ENCODE assay signal across 10 cellular contexts in genomic region chr16:728890-729744, GRCh38. TPM values are rescaled to one million over a fixed set of nuclear protein-coding genes. Genes with fewer than 3 reads are reported as not detected.
DNase-seq lines count a peak whose midpoint lies in the region; ATAC-seq and TF ChIP-seq lines count a peak whose summit lies in the region.
"Had no signal": no experiment of that assay in that cellular context is flagged by ENCODE, and none has a peak within 500 bp of the region (broad histone marks: within the 10 kb centered on the region; RNA-seq: fewer than 3 reads in every experiment).

No MANE protein-coding gene starts in this region.

- peaks cover 12% of the 10 kb centered on the region for H3K27me3 Mint-ChIP-seq in H9 (ENCODE audit: low read depth)

- H2AK5ac ChIP-seq in H9 (ENCODE audit: insufficient read length, low read length) (no peak overlapping the region), mesenchymal stem cell (ENCODE audit: low read length, severe bottlenecking) (no peak overlapping the region)

- in situ Hi-C loops in astrocyte of the cerebellum (cut with HindIII; ENCODE audit: low sequenced_read_pairs), result no loop called here

- no peak overlapping the region for H3K27ac Mint-ChIP-seq in H9

- H2AFZ ChIP-seq in H9 (ENCODE audit: low read length) (no peak overlapping the region), mesenchymal stem cell (ENCODE audit: low read depth, low read length) (no peak overlapping the region)

- no peak for ATAC-seq in GM21737 (IDR thresholded peaks at IDR 0.05; ENCODE audit: unreplicated experiment)
- ATAC-seq in HG02973 (IDR thresholded peaks at IDR 0.05; ENCODE audit: unreplicated experiment), result no peak
- no peak for ATAC-seq in HG03095 (IDR thresholded peaks at IDR 0.05; ENCODE audit: unreplicated experiment)

- H3K4me3 Mint-ChIP-seq in H9, result peak overlapping the region; percentile 61 to 79

- H4K91ac ChIP-seq in H9 (ENCODE audit: insufficient read length, low read depth, low read length) (no peak overlapping the region), mesenchymal stem cell (ENCODE audit: low read length) (peak overlapping the region; percentile 59)

- H3K9me3 ChIP-seq in H9 (ENCODE audit: control insufficient read depth, low read depth, low read length), result no peaks in the 10 kb centered on the region
- no peaks in the 10 kb centered on the region for H3K9me3 ChIP-seq in mesenchymal stem cell (ENCODE audit: control insufficient read depth, low read length)
- H3K9me3 ChIP-seq: right lobe of liver had no signal

- no peak overlapping the region for H3K9ac ChIP-seq in H9 (ENCODE audit: extremely low read depth, insufficient read length, low read length)
- H3K9ac ChIP-seq in mesenchymal stem cell (ENCODE audit: low read length), result no peak overlapping the region

- H3K27me3 ChIP-seq in H9 (ENCODE audit: insufficient read depth, low read length) (no peaks in the 10 kb centered on the region), mesenchymal stem cell (ENCODE audit: control insufficient read depth in 1 of 2, insufficient read depth in 1 of 2, low read length in 2 of 2) (peaks cover 0 to 19% of the 10 kb centered on the region in 2 experiments)
- H3K27me3 ChIP-seq: right lobe of liver had no signal

- peaks cover 11% of the 10 kb centered on the region for H3K23me2 ChIP-seq in H9 (ENCODE audit: insufficient read length, low read depth, low read length, poor library complexity, severe bottlenecking)

- CTCF ChIA-PET in AG04449 (lab: Yijun Ruan, JAX), result interaction anchor here (1.1 to 7.4 kb wide), 3 partner anchors 12 to 57 kb away, joined by 3 to 75 read pairs (median 48); partner anchors contain the start of genes CIAO3 and METRN

- H2BK15ac ChIP-seq in H9 (ENCODE audit: low read depth, low read length) (no peak overlapping the region), mesenchymal stem cell (ENCODE audit: low read depth, poor library complexity, severe bottlenecking) (no peak overlapping the region)

- H4K20me1 ChIP-seq in H9 (ENCODE audit: control insufficient read depth, insufficient read depth, insufficient read length), result no peaks in the 10 kb centered on the region

- H3K79me1 ChIP-seq in H9 (ENCODE audit: insufficient read depth, low read depth, low read length, poor library complexity, severe bottlenecking) (no peaks in the 10 kb centered on the region), mesenchymal stem cell (replicated peaks; ENCODE audit: low read length, poor library complexity, severe bottlenecking) (no peaks in the 10 kb centered on the region)

- H2BK5ac ChIP-seq in H9 (ENCODE audit: insufficient read length, low read length) (no peak overlapping the region), mesenchymal stem cell (ENCODE audit: low read depth, low read length, poor library complexity, severe bottlenecking) (no peak overlapping the region)

- no peaks in the 10 kb centered on the region for H3K4me1 ChIP-seq in H9 (ENCODE audit: insufficient read depth, low read length)
- H3K4me1 ChIP-seq in mesenchymal stem cell (ENCODE audit: control insufficient read depth, insufficient read depth, low read depth, low read length), result peaks cover 38% of the 10 kb centered on the region

- H3K4me1 Mint-ChIP-seq in H9, result no peaks in the 10 kb centered on the region

- peaks cover 0 to 8% (median 0%) of the 10 kb centered on the region in 3 experiments; a peak in 2 of 7 replicates for H3K36me3 Mint-ChIP-seq in H9 (ENCODE audit: insufficient read depth in 1 of 3, low read depth in 3 of 3)

- WGBS in H9 (ENCODE audit: extremely low coverage, insufficient read length, low lambda C conversion rate), result no CpG with 5 or more reads among the region's 55 CpGs
- 70% methylated on average over 55 of the region's 55 CpGs for WGBS in mesenchymal stem cell

- H3K14ac ChIP-seq in H9 (ENCODE audit: insufficient read depth, low read length) (no peak overlapping the region), mesenchymal stem cell (ENCODE audit: low read length in 2 of 2) (no peak overlapping the region)

- TF ChIP-seq CTCF in AG04449 (IDR thresholded peaks at IDR 0.05; ENCODE audit: insufficient read depth, low read length, missing control alignments) (no peak), H9 (conservative IDR thresholded peaks at IDR 0.05) (peak; percentile 17; the same call in 1 of the 3 replicates), astrocyte of the cerebellum (IDR thresholded peaks at IDR 0.05; ENCODE audit: low read depth, low read length, missing control alignments) (no peak)

- H2BK120ac ChIP-seq in H9 (ENCODE audit: low read depth, low read length, poor library complexity, severe bottlenecking) (no peak overlapping the region), mesenchymal stem cell (ENCODE audit: low read depth, low read length) (no peak overlapping the region)

- no peak overlapping the region for H3K4ac ChIP-seq in H9 (ENCODE audit: low read depth, low read length)
- H3K4ac ChIP-seq in mesenchymal stem cell (ENCODE audit: low read depth in 1 of 2, low read length in 2 of 2), result no peak overlapping the region

- H3K23ac ChIP-seq in H9 (ENCODE audit: insufficient read length, low read depth, low read length) (no peak overlapping the region), mesenchymal stem cell (ENCODE audit: low read length in 2 of 2) (no peak overlapping the region)

- no peaks in the 10 kb centered on the region for H3K79me2 ChIP-seq in H9 (ENCODE audit: insufficient read depth, low read length)

- H3K56ac ChIP-seq in H9 (ENCODE audit: insufficient read length, low read depth, low read length), result no peak overlapping the region

- H2BK12ac ChIP-seq in H9 (ENCODE audit: insufficient read length, low read depth, low read length), result no peak overlapping the region
- H2BK12ac ChIP-seq in mesenchymal stem cell (ENCODE audit: low read length in 2 of 2), result peak overlapping the region in 1 of 2 experiments; percentile 33

- H3K4me2 ChIP-seq in H9 (ENCODE audit: insufficient read depth, insufficient read length, low read length) (peak overlapping the region; percentile 87), mesenchymal stem cell (ENCODE audit: low read length, poor library complexity, severe bottlenecking) (peak overlapping the region; percentile 93)

- H3K27ac ChIP-seq in H9 (ENCODE audit: insufficient read length, low read depth, low read length), result no peak overlapping the region
- no peak overlapping the region for H3K27ac ChIP-seq in mesenchymal stem cell (ENCODE audit: low read length, poor library complexity, severe bottlenecking)
- H3K27ac ChIP-seq: right lobe of liver had no signal

- POLR2A ChIA-PET in AG04449 (lab: Yijun Ruan, JAX), result interaction anchor here (1.9 kb wide), 1 partner anchor 8 kb away, joined by 7 read pairs; the partner anchor contains the start of gene ANTKMT

- H3K36me3 ChIP-seq in mesenchymal stem cell (ENCODE audit: control insufficient read depth in 1 of 2, insufficient read depth in 2 of 2, low read depth in 1 of 2, low read length in 2 of 2), result peaks cover 20 to 53% of the 10 kb centered on the region in 2 experiments

- no peak overlapping the region for H2BK20ac ChIP-seq in H9 (ENCODE audit: low read depth, low read length, poor library complexity, severe bottlenecking)

- H3K18ac ChIP-seq in H9 (ENCODE audit: insufficient read length, low read depth, low read length) (no peak overlapping the region), mesenchymal stem cell (ENCODE audit: low read depth in 1 of 2, low read length in 2 of 2) (peak overlapping the region in 1 of 2 experiments; percentile 41)

- no peak for DNase-seq in AG04449 (ENCODE audit: low read depth, low spot score)
- DNase-seq in H9, result peak; percentile 58
- DNase-seq in astrocyte of the cerebellum (ENCODE audit: low read depth), result no peak
- DNase-seq in mesenchymal stem cell, result peak; percentile 33
- no peak for DNase-seq in HT-29 (ENCODE audit: low spot score)
- DNase-seq: NCI-H1694 had no signal

- H4K5ac ChIP-seq in H9 (ENCODE audit: insufficient read length, low read depth, low read length), result no peak overlapping the region

- H3T11ph ChIP-seq in H9 (ENCODE audit: low read length), result no peak overlapping the region

- peak overlapping the region; percentile 71 for H3K4me3 ChIP-seq in AG04449 (ENCODE audit: low read depth, low read length)
- H3K4me3 ChIP-seq in astrocyte of the cerebellum (ENCODE audit: low read depth, low read length), result peak overlapping the region; percentile 60
- H3K4me3 ChIP-seq in mesenchymal stem cell (ENCODE audit: insufficient read depth in 1 of 2, low read depth in 1 of 2, low read length in 2 of 2), result peak overlapping the region; percentile 8 to 67

- no peaks in the 10 kb centered on the region for H3K9me3 Mint-ChIP-seq in H9

- H4K8ac ChIP-seq in H9 (replicated peaks; ENCODE audit: insufficient read length, low read depth, low read length) (no peak overlapping the region), mesenchymal stem cell (ENCODE audit: low read length) (no peak overlapping the region)

RNA-seq across cellular contexts. Expression of gene HAGHL, which starts 2.2 kb away (rescaled TPM):
- 21.3 and 25.2 TPM in 2 replicates for total RNA-seq in H9 (2021)
- 9.4 TPM for polyA plus RNA-seq in mesenchymal stem cell (2013, experiment 1 of 2)
- 9.7 TPM for polyA plus RNA-seq in mesenchymal stem cell (2013, experiment 2 of 2)
- 63.0 and 80.8 TPM in 2 replicates for total RNA-seq in HT-29 (2014; rRNA removed; shearing (Covaris generic))

RNA-seq across cellular contexts. Expression of gene CCDC78, which starts 2.9 kb away (rescaled TPM):
- 12.1 TPM in 2 replicates for total RNA-seq in H9 (2021)
- polyA plus RNA-seq in mesenchymal stem cell (2013, experiment 1 of 2), result 2.5 TPM
- polyA plus RNA-seq in mesenchymal stem cell (2013, experiment 2 of 2), result 2.1 TPM
- total RNA-seq in HT-29 (2014; rRNA removed; shearing (Covaris generic)), result 22.9 and 30.6 TPM in 2 replicates

RNA-seq across cellular contexts. Expression of gene ANTKMT, which starts 8.2 kb away (rescaled TPM):
- 31.5 and 34.8 TPM in 2 replicates for total RNA-seq in H9 (2021)
- 28.0 TPM for polyA plus RNA-seq in mesenchymal stem cell (2013, experiment 1 of 2)
- polyA plus RNA-seq in mesenchymal stem cell (2013, experiment 2 of 2), result 27.0 TPM
- 123 and 151 TPM in 2 replicates for total RNA-seq in HT-29 (2014; rRNA removed; shearing (Covaris generic))

RNA-seq across cellular contexts. Expression of gene CIAO3, which starts 11.7 kb away (rescaled TPM):
- total RNA-seq in H9 (2021), result 21.9 and 26.4 TPM in 2 replicates
- 10.3 TPM for polyA plus RNA-seq in mesenchymal stem cell (2013, experiment 1 of 2)
- 11.2 TPM for polyA plus RNA-seq in mesenchymal stem cell (2013, experiment 2 of 2)
- total RNA-seq in HT-29 (2014; rRNA removed; shearing (Covaris generic)), result 68.4 and 80.0 TPM in 2 replicates

RNA-seq across cellular contexts. Expression of gene METRN, which starts 14.2 kb away (rescaled TPM):
- total RNA-seq in H9 (2021), result 26.2 and 28.9 TPM in 2 replicates
- 27.2 TPM for polyA plus RNA-seq in mesenchymal stem cell (2013, experiment 1 of 2)
- polyA plus RNA-seq in mesenchymal stem cell (2013, experiment 2 of 2), result 28.1 TPM
- 82.2 and 108 TPM in 2 replicates for total RNA-seq in HT-29 (2014; rRNA removed; shearing (Covaris generic))

Comparison
In these comparisons a context has a peak if more than half of its experiments do, and no peak if none do; other contexts are left out.
1. DNase-seq: peak in H9 (single experiment) and mesenchymal stem cell (single experiment); none in AG04449 (single experiment), astrocyte of the cerebellum (single experiment) and HT-29 (single experiment).
2. Peak in every context shown above with its lines, with median percentiles within 50 percentile points of each other: H3K4me3 ChIP-seq.